8 cellular contexts compared by ENCODE assay signal in genomic region chr9:107749787-107750444, GRCh38.
DNase-seq lines count a peak whose midpoint lies in the region; ATAC-seq and TF ChIP-seq lines count a peak whose summit lies in the region.

No MANE protein-coding gene starts in this region.

- H3K4me3 ChIP-seq in cardiac fibroblast (replicated peaks in 1 of 2; ENCODE audit: low read depth in 2 of 2, low read length in 2 of 2) = no peak overlapping the region
- peak overlapping the region; percentile 36 for H3K4me3 ChIP-seq in thoracic aorta

- ATAC-seq in thoracic aorta (ENCODE audit: insufficient number of reproducible peaks, low FRiP score, low read depth) (peak; percentile 87), HG03175 (IDR thresholded peaks at IDR 0.05; ENCODE audit: unreplicated experiment) (no peak), HG02759 (IDR thresholded peaks at IDR 0.05; ENCODE audit: unreplicated experiment) (no peak)
- ATAC-seq in activated CD4-positive, CD25-positive, alpha-beta regulatory T cell treated with anti-CD3 and anti-CD28 coated beads, Interleukin-2, amount 50 U/mL, for 24 hours = no peak

- H3K27ac ChIP-seq in thoracic aorta = peak overlapping the region; percentile 73 to 92

- H3K36me3 ChIP-seq in thoracic aorta = no peaks in the 10 kb centered on the region

- DNase-seq in DMS 273 (lab: John Stamatoyannopoulos, UW; ENCODE audit: unreplicated experiment) (peak; percentile 87), NCI-H2196 treated with DMSO at 0.1 percent for 48 hours (lab: John Stamatoyannopoulos, UW; ENCODE audit: unreplicated experiment) (peak; percentile 85), cardiac fibroblast (ENCODE audit: low read depth in 2 of 2) (peak; percentile 94 to 96), left kidney (ENCODE audit: low read depth, low spot score) (peak; percentile 59), thoracic aorta (ENCODE audit: low spot score) (peak; percentile 83)

- peaks cover 27 to 38% of the 10 kb centered on the region in 2 donors for H3K4me1 ChIP-seq in thoracic aorta (ENCODE audit: control insufficient read depth in 1 of 2, low read depth in 2 of 2)

- TF ChIP-seq CTCF in cardiac fibroblast (IDR thresholded peaks at IDR 0.05; ENCODE audit: low read depth, low read length) (no peak), thoracic aorta (IDR thresholded peaks at IDR 0.05) (no peak)

- H3K9me3 ChIP-seq in thoracic aorta = no peaks in the 10 kb centered on the region

- no peaks in the 10 kb centered on the region for H3K27me3 ChIP-seq in thoracic aorta (replicated peaks; ENCODE audit: insufficient read depth)
